In the genomic region with DNA sequence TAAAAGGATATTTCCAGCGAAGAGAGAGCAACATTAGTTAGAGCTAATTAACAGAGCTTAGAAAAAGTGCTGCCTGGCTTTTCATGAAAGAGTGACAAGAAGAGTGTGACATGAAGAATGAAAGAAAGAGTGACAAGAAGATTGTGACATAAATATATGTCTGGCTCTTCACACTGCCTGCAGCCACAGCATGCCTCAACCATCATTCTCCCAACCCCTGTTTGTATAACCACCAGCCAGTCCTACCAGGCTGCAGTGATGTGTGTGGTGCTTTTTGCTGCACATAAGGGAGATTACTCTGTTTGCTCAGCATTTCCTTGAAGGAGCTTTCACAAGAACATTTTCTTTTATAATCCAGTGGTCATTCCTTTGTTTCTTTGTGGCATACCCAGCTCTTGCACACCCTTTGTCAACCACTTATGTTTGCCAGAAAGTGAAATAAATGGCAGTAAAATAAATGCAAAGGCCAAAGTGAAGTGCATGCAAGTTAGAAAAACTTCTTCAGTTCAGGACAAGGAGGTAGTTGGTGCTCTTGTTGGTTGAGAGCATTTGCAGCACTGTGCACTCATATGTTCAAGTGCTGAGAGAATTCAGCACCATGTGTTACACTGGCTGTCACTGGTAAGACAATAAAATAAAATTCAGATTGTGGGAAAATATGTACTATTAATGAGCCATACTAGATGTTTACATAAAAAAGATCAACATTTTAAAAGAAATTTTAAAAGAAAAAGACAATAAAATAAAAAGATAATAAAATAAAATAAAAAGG, we compare ENCODE assay signal across 22 cellular contexts. TPM values are rescaled to one million over a fixed set of nuclear protein-coding genes. Genes with fewer than 3 reads are reported as not detected.
DNase-seq lines count a peak whose midpoint lies in the region; ATAC-seq, FAIRE-seq and TF ChIP-seq lines count a peak whose summit lies in the region.
"Had no signal": no experiment of that assay in that cellular context is flagged by ENCODE, and none has a peak within 500 bp of the region (broad histone marks: within the 10 kb centered on the region; RNA-seq: fewer than 3 reads in every experiment).

No MANE protein-coding gene starts in this region.

- peak; percentile 30 to 31 for ATAC-seq in lower lobe of right lung
- no peak for ATAC-seq in HG03432 (IDR thresholded peaks at IDR 0.05; ENCODE audit: unreplicated experiment)
- ATAC-seq: K562 had no signal

- H3K9ac ChIP-seq in HUES48 (ENCODE audit: low read depth, low read length) = no peak overlapping the region
- H3K9ac ChIP-seq: GM23248 had no signal

- DNase-seq in lower lobe of right lung (no peak), substantia nigra (lab: John Stamatoyannopoulos, UW) (no peak), coronary artery (ENCODE audit: low spot score) (no peak), activated T-cell treated with anti-CD3 and anti-CD28 coated beads for 4 hours (no peak)
- DNase-seq: activated CD4-positive, alpha-beta memory T cell treated with anti-CD3 and anti-CD28 coated beads for 36 hours; adrenal gland; central memory CD4-positive, alpha-beta T cell; DMS153; effector memory CD4-positive, alpha-beta T cell; GDM1; GM23248; immature natural killer cell; NCI-H1694; NCI-H226; sigmoid colon; T-helper 2 cell had no signal

- H3K27ac ChIP-seq in HUES48 (ENCODE audit: low read depth, low read length) = peak overlapping the region; percentile 5
- no peak overlapping the region for H3K27ac ChIP-seq in lower lobe of right lung
- no peak overlapping the region for H3K27ac ChIP-seq in substantia nigra (ENCODE audit: low read depth, low read length, poor library complexity, severe bottlenecking)
- H3K27ac ChIP-seq in coronary artery = no peak overlapping the region
- H3K27ac ChIP-seq: adrenal gland, GM23248, sigmoid colon had no signal

- no peak overlapping the region for H3K4me3 ChIP-seq in HUES48 (ENCODE audit: low read depth, low read length)
- no peak overlapping the region for H3K4me3 ChIP-seq in lower lobe of right lung
- no peak overlapping the region for H3K4me3 ChIP-seq in coronary artery
- H3K4me3 ChIP-seq: adrenal gland, GM23248, K562, sigmoid colon had no signal

- intact Hi-C loops in lower lobe of right lung (cut with DNase I) = no loop called here

- H3K4me1 ChIP-seq in HUES48 (ENCODE audit: control insufficient read depth, insufficient read depth, low read length) (peaks cover 64% of the 10 kb centered on the region), lower lobe of right lung (no peaks in the 10 kb centered on the region)
- H3K4me1 ChIP-seq: adrenal gland, sigmoid colon had no signal

- peak; percentile 74 for FAIRE-seq in A204.1 (lab: Jason Lieb, UNC)
- peak; percentile 61 for FAIRE-seq in colon (lab: Jason Lieb, UNC)
- FAIRE-seq: GM19239, K562 had no signal

- no peak for TF ChIP-seq CTCF in lower lobe of right lung (IDR thresholded peaks at IDR 0.05)
- no peak for TF ChIP-seq CTCF in coronary artery (IDR thresholded peaks at IDR 0.05)

- H3K9me3 ChIP-seq in HUES48 (ENCODE audit: control insufficient read depth, insufficient read depth, low read length) = no peaks in the 10 kb centered on the region
- H3K9me3 ChIP-seq in lower lobe of right lung = no peaks in the 10 kb centered on the region
- H3K9me3 ChIP-seq: adrenal gland, sigmoid colon had no signal

- no peaks in the 10 kb centered on the region for H3K27me3 ChIP-seq in HUES48 (ENCODE audit: control insufficient read depth, insufficient read depth, low read length)
- H3K27me3 ChIP-seq in lower lobe of right lung (ENCODE audit: low read depth) = no peaks in the 10 kb centered on the region
- H3K27me3 ChIP-seq: adrenal gland, sigmoid colon had no signal

- H3K36me3 ChIP-seq in HUES48 (ENCODE audit: control insufficient read depth, insufficient read depth, low read length) (no peaks in the 10 kb centered on the region), lower lobe of right lung (no peaks in the 10 kb centered on the region)
- H3K36me3 ChIP-seq: adrenal gland, sigmoid colon had no signal

RNA-seq across cellular contexts. Expression of gene KIF21A, which starts 50.6 kb away (rescaled TPM):
- total RNA-seq in lower lobe of right lung = 12.1 TPM
